Comparison of ENCODE assay signal across 1 cellular context in genomic region chr12:55927588-55928502, GRCh38.
TF ChIP-seq lines count a peak whose summit lies in the region.

PYM1 (minus strand) TSS chr12:55927894; CDS start chr12:55927761, 133 bp downstream.

TF ChIP-seq in K562, 482 proteins besides CTCF, POLR2A, EP300 and RAD21 (continued from another document and continues in another):
- TF ChIP-seq SMC3 (conservative IDR thresholded peaks at IDR 0.05; ENCODE audit: insufficient read depth, low read depth, low read length) (no peak), ZNF12 (CRISPR knock-in tag; IDR thresholded peaks at IDR 0.05) (no peak), RBBP5 (IDR thresholded peaks at IDR 0.05; ENCODE audit: borderline replicate concordance, insufficient read depth, low read length, poor library complexity, severe bottlenecking) (peak; percentile 38), ZNF324 (CRISPR knock-in tag; IDR thresholded peaks at IDR 0.05) (no peak), RFX7 (CRISPR knock-in tag; IDR thresholded peaks at IDR 0.05) (no peak), IRF1 (CRISPR knock-in tag; IDR thresholded peaks at IDR 0.05; ENCODE audit: borderline replicate concordance) (no peak), BDP1 (IDR thresholded peaks at IDR 0.05; ENCODE audit: insufficient read depth, insufficient read length) (no peak), SREBF2 (CRISPR knock-in tag; IDR thresholded peaks at IDR 0.05) (no peak), CBX8 (IDR thresholded peaks at IDR 0.05; ENCODE audit: borderline replicate concordance, extremely low read depth, low read depth, low read length, poor library complexity, severe bottlenecking) (no peak), ILF3 (IDR thresholded peaks at IDR 0.05; ENCODE audit: borderline replicate concordance) (no peak), ZNF785 (CRISPR knock-in tag; IDR thresholded peaks at IDR 0.05) (no peak), ZNF589 (CRISPR knock-in tag; IDR thresholded peaks at IDR 0.05; ENCODE audit: low read depth) (no peak), MYNN (IDR thresholded peaks at IDR 0.05) (peak; percentile 44; the same call in 1 of the 2 replicates), MYNN (CRISPR knock-in tag; IDR thresholded peaks at IDR 0.05) (no peak), CBX5 (IDR thresholded peaks at IDR 0.05; ENCODE audit: borderline replicate concordance, low read depth) (no peak), CSDE1 (IDR thresholded peaks at IDR 0.05) (no peak), STAT5B (CRISPR knock-in tag; IDR thresholded peaks at IDR 0.05) (no peak), RFX5 (IDR thresholded peaks at IDR 0.05; ENCODE audit: low read depth, low read length) (no peak), RBM34 (IDR thresholded peaks at IDR 0.05; ENCODE audit: borderline replicate concordance, insufficient read depth, low read length) (no peak), ATF4 (CRISPR knock-in tag; IDR thresholded peaks at IDR 0.05) (no peak), AFF1 (IDR thresholded peaks at IDR 0.05; ENCODE audit: low read depth in 1 of 2, partially characterized antibody in 2 of 2) (peak in 1 of 2 experiments; percentile 18), ZNF408 (CRISPR knock-in tag; IDR thresholded peaks at IDR 0.05; ENCODE audit: low read depth) (no peak), ARID4B (CRISPR knock-in tag; IDR thresholded peaks at IDR 0.05) (no peak; the same call in 1 of the 2 replicates), CBX1 (IDR thresholded peaks at IDR 0.05; ENCODE audit: low read depth) (no peak), FOXP1 (CRISPR knock-in tag; IDR thresholded peaks at IDR 0.05) (no peak; the same call in 1 of the 2 replicates), TRIM28 (IDR thresholded peaks at IDR 0.05) (no peak), CLOCK (CRISPR knock-in tag; IDR thresholded peaks at IDR 0.05; ENCODE audit: borderline replicate concordance) (no peak), PURB (CRISPR knock-in tag; IDR thresholded peaks at IDR 0.05; ENCODE audit: low read depth) (no peak), ILK (tag; IDR thresholded peaks at IDR 0.05; ENCODE audit: borderline replicate concordance, low read depth) (no peak), KAT2B (IDR thresholded peaks at IDR 0.05; ENCODE audit: low read depth, low read length) (no peak), ZFX (CRISPR knock-in tag; IDR thresholded peaks at IDR 0.05) (peak; percentile 96), ZNF518B (CRISPR knock-in tag; IDR thresholded peaks at IDR 0.05) (no peak), KDM5B (IDR thresholded peaks at IDR 0.05; ENCODE audit: insufficient replicate concordance, low read depth, low read length) (peak; percentile 69), BCOR (IDR thresholded peaks at IDR 0.05) (no peak), YBX1 (IDR thresholded peaks at IDR 0.05) (no peak), HOMEZ (CRISPR knock-in tag; IDR thresholded peaks at IDR 0.05) (no peak), HBP1 (CRISPR knock-in tag; IDR thresholded peaks at IDR 0.05) (no peak), ELK3 (CRISPR knock-in tag; IDR thresholded peaks at IDR 0.05) (no peak), SUPT5H (IDR thresholded peaks at IDR 0.05) (peak; percentile 82), CBX3 (IDR thresholded peaks at IDR 0.05; ENCODE audit: borderline replicate concordance in 1 of 2, low read length in 2 of 2) (no peak)
